Comparison of ENCODE assay signal across 8 cellular contexts in genomic region chr11:11843233-11843632, GRCh38. TPM values are rescaled to one million over a fixed set of nuclear protein-coding genes. Genes with fewer than 3 reads are reported as not detected.
DNase-seq lines count a peak whose midpoint lies in the region; ATAC-seq and TF ChIP-seq lines count a peak whose summit lies in the region.

No MANE protein-coding gene starts in this region.

- no peak for TF ChIP-seq RAD21 in SK-N-SH (IDR thresholded peaks at IDR 0.05; ENCODE audit: low read length)

- H3K27ac ChIP-seq in SK-N-SH (ENCODE audit: low read depth in 2 of 2, low read length in 1 of 2), result peak overlapping the region; percentile 97 to 98

- no peaks in the 10 kb centered on the region for H3K27me3 ChIP-seq in SK-N-SH (ENCODE audit: insufficient read depth)

- POLR2A ChIA-PET in SK-N-SH (lab: Yijun Ruan, JAX), result no interaction called here

- CTCF ChIA-PET in SK-N-SH (lab: Yijun Ruan, JAX), result interaction anchor here (0.6 to 2.1 kb wide), 8 partner anchors 16 to 273 kb away, joined by 3 to 7 read pairs (median 3); no protein-coding TSS in a partner anchor

- DNase-seq in SK-N-SH (no peak), RKO (ENCODE audit: low spot score) (peak; percentile 89), fibroblast of peridontal ligament (ENCODE audit: extremely low read depth) (peak; percentile 85), renal cortical epithelial cell (ENCODE audit: low read depth) (peak; percentile 95), islet precursor cell (no peak)

- peaks cover 64% of the 10 kb centered on the region for H3K79me2 ChIP-seq in SK-N-SH (ENCODE audit: insufficient read depth)

- 3% methylated on average over 3 of the region's 3 CpGs for WGBS in SK-N-SH (ENCODE audit: low lambda C conversion rate)

- peak overlapping the region; percentile 90 to 94 for H3K4me3 ChIP-seq in SK-N-SH (ENCODE audit: low read depth in 2 of 2, low read length in 1 of 2)

- TF ChIP-seq CTCF in SK-N-SH (IDR thresholded peaks at IDR 0.05), result no peak

- ATAC-seq in SK-N-SH treated with all-trans-retinoic acid at 6 μM for 48 hours (no peak), GM19397 (IDR thresholded peaks at IDR 0.05; ENCODE audit: unreplicated experiment) (no peak), HG02642 (IDR thresholded peaks at IDR 0.05; ENCODE audit: poor library complexity, unreplicated experiment) (no peak)

- peak overlapping the region; percentile 98 for H3K9ac ChIP-seq in SK-N-SH

- no peak for TF ChIP-seq EP300 in SK-N-SH (IDR thresholded peaks at IDR 0.05; ENCODE audit: borderline replicate concordance in 1 of 2, low read depth in 1 of 2, low read length in 1 of 2)

- H3K4me2 ChIP-seq in SK-N-SH, result peak overlapping the region; percentile 80

- H3K9me3 ChIP-seq in SK-N-SH, result no peaks in the 10 kb centered on the region

- no peaks in the 10 kb centered on the region for H3K9me2 ChIP-seq in SK-N-SH

- H4K20me1 ChIP-seq in SK-N-SH (ENCODE audit: insufficient read depth), result peaks cover 55% of the 10 kb centered on the region

- peaks cover 23 to 24% of the 10 kb centered on the region in 2 experiments for H3K4me1 ChIP-seq in SK-N-SH (ENCODE audit: control insufficient read depth in 1 of 2, insufficient read depth in 2 of 2, low read depth in 1 of 2, low read length in 1 of 2)

- H3K36me3 ChIP-seq in SK-N-SH (replicated peaks in 1 of 2; ENCODE audit: control insufficient read depth in 1 of 2, insufficient read depth in 2 of 2, low read length in 1 of 2), result no peaks in the 10 kb centered on the region

- H3F3A ChIP-seq in SK-N-SH (replicated peaks; ENCODE audit: insufficient read depth), result peaks cover 43% of the 10 kb centered on the region

- H2AFZ ChIP-seq in SK-N-SH (ENCODE audit: low read depth), result no peak overlapping the region

TF ChIP-seq in SK-N-SH, 30 proteins besides CTCF, POLR2A, EP300 and RAD21:
- TF ChIP-seq CHD2 (IDR thresholded peaks at IDR 0.05; ENCODE audit: low read length, partially characterized antibody) (no peak), TAF1 (IDR thresholded peaks at IDR 0.05; ENCODE audit: borderline replicate concordance, low read depth, low read length) (no peak), FOSL2 (IDR thresholded peaks at IDR 0.05; ENCODE audit: borderline replicate concordance, low read depth) (no peak), YY1 (IDR thresholded peaks at IDR 0.05; ENCODE audit: low read depth) (no peak), MEF2A (IDR thresholded peaks at IDR 0.05; ENCODE audit: borderline replicate concordance, low read depth) (no peak), SIN3A (IDR thresholded peaks at IDR 0.05; ENCODE audit: borderline replicate concordance, low read depth, low read length) (no peak), NFIC (IDR thresholded peaks at IDR 0.05; ENCODE audit: borderline replicate concordance) (no peak), TEAD4 (IDR thresholded peaks at IDR 0.05; ENCODE audit: borderline replicate concordance, insufficient read depth) (no peak), ELF1 (IDR thresholded peaks at IDR 0.05) (no peak), TCF12 (IDR thresholded peaks at IDR 0.05) (no peak), SMC3 (IDR thresholded peaks at IDR 0.05; ENCODE audit: low read depth, low read length) (no peak)
- TF ChIP-seq, protein P1, sequence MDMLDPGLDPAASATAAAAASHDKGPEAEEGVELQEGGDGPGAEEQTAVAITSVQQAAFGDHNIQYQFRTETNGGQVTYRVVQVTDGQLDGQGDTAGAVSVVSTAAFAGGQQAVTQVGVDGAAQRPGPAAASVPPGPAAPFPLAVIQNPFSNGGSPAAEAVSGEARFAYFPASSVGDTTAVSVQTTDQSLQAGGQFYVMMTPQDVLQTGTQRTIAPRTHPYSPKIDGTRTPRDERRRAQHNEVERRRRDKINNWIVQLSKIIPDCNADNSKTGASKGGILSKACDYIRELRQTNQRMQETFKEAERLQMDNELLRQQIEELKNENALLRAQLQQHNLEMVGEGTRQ (IDR thresholded peaks at IDR 0.05; ENCODE audit: borderline replicate concordance, low read depth, low read length), result no peak
- TF ChIP-seq, protein P2, sequence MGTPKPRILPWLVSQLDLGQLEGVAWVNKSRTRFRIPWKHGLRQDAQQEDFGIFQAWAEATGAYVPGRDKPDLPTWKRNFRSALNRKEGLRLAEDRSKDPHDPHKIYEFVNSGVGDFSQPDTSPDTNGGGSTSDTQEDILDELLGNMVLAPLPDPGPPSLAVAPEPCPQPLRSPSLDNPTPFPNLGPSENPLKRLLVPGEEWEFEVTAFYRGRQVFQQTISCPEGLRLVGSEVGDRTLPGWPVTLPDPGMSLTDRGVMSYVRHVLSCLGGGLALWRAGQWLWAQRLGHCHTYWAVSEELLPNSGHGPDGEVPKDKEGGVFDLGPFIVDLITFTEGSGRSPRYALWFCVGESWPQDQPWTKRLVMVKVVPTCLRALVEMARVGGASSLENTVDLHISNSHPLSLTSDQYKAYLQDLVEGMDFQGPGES (IDR thresholded peaks at IDR 0.05; ENCODE audit: low read depth, low read length), result no peak
- TF ChIP-seq, protein P3, sequence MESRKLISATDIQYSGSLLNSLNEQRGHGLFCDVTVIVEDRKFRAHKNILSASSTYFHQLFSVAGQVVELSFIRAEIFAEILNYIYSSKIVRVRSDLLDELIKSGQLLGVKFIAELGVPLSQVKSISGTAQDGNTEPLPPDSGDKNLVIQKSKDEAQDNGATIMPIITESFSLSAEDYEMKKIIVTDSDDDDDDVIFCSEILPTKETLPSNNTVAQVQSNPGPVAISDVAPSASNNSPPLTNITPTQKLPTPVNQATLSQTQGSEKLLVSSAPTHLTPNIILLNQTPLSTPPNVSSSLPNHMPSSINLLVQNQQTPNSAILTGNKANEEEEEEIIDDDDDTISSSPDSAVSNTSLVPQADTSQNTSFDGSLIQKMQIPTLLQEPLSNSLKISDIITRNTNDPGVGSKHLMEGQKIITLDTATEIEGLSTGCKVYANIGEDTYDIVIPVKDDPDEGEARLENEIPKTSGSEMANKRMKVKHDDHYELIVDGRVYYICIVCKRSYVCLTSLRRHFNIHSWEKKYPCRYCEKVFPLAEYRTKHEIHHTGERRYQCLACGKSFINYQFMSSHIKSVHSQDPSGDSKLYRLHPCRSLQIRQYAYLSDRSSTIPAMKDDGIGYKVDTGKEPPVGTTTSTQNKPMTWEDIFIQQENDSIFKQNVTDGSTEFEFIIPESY (IDR thresholded peaks at IDR 0.05; ENCODE audit: borderline replicate concordance, low read depth), result no peak

TF ChIP-seq in SK-N-SH treated with all-trans-retinoic acid at 6 μM for 48 hours, 23 proteins besides CTCF, POLR2A, EP300 and RAD21:
- no peak for TF ChIP-seq GLIS3 (CRISPR knock-in tag; IDR thresholded peaks at IDR 0.05)
- no peak for TF ChIP-seq BACH2 (CRISPR knock-in tag; IDR thresholded peaks at IDR 0.05; ENCODE audit: borderline replicate concordance)
- no peak for TF ChIP-seq POU6F1 (CRISPR knock-in tag; IDR thresholded peaks at IDR 0.05; ENCODE audit: borderline replicate concordance, low read depth)
- TF ChIP-seq TCF4 (CRISPR knock-in tag; IDR thresholded peaks at IDR 0.05; ENCODE audit: borderline replicate concordance), result no peak

RNA-seq across cellular contexts. Expression of gene USP47, which starts 1.5 kb away (rescaled TPM):
- 10.3 and 13.3 TPM in 2 replicates for polyA plus RNA-seq in SK-N-SH (2012; rRNA removed)
- polyA plus RNA-seq in SK-N-SH (2012; cell fraction: cytosol; rRNA removed), result 12.9 and 14.2 TPM in 2 replicates
- 14.1 and 28.0 TPM in 2 replicates for polyA plus RNA-seq in SK-N-SH (2012; cell fraction: nucleus; rRNA removed)
- total RNA-seq in renal cortical epithelial cell, result 71.7 and 107 TPM in 2 replicates

Comparison
In these comparisons a context has a peak if more than half of its experiments do, and no peak if none do; other contexts are left out.
1. DNase-seq: peak in RKO (single experiment), fibroblast of peridontal ligament (single experiment) and renal cortical epithelial cell (single experiment); none in SK-N-SH (single experiment) and islet precursor cell (single experiment).